ENCODE assay signal across 24 cellular contexts in genomic region chr2:130382313-130382917, GRCh38.
"Had no signal": no experiment of that assay in that cellular context is flagged by ENCODE, and none has a peak within 500 bp of the region (broad histone marks: within the 10 kb centered on the region; RNA-seq: fewer than 3 reads in every experiment).

No MANE protein-coding gene starts in this region.

- H3K9me3 Mint-ChIP-seq: activated CD4-positive, alpha-beta memory T cell treated with anti-CD3 and anti-CD28 coated beads, Interleukin-2, amount 10 ng/mL, durations not matched to agents 7 days and 5 days; activated CD4-positive, alpha-beta T cell treated with anti-CD3 and anti-CD28 coated beads, Interleukin-2, amount 10 ng/mL, durations not matched to agents 7 days and 5 days; activated naive CD4-positive, alpha-beta T cell treated with anti-CD3 and anti-CD28 coated beads, Interleukin-2, amount 50 U/mL, for 72 hours; activated T-helper 2 cell treated with anti-CD3 and anti-CD28 coated beads, Interferon-gamma antibody, Interleukin-2, Interleukin-4, amounts not matched to agents 10 μg/mL and 5 μg/mL and 100 μg/mL, durations not matched to agents 14 hours and 24 hours and 36 hours; mesothelial cell of epicardium; naive B cell; neural crest cell; stimulated activated naive CD8-positive, alpha-beta T cell treated with anti-CD3 and anti-CD28 coated beads, Interleukin-15, Interleukin-2, amounts not matched to agents 100 ng/mL and 50 ng/mL, for 24 hours had no signal

- DNase-seq: activated CD4-positive, alpha-beta memory T cell treated with anti-CD3 and anti-CD28 coated beads, Interleukin-2, amount 10 ng/mL, durations not matched to agents 7 days and 5 days; activated CD4-positive, alpha-beta T cell treated with anti-CD3 and anti-CD28 coated beads, Interleukin-2, amount 10 ng/mL, durations not matched to agents 7 days and 5 days; activated T-cell treated with anti-CD3 and anti-CD28 coated beads, Interleukin-2, amount 50 U/mL, for 48 hours; anterior cingulate cortex; effector memory CD4-positive, alpha-beta T cell; islet precursor cell; left cardiac atrium; left ventricle myocardium superior; naive B cell; nucleus accumbens; stimulated activated CD4-positive, alpha-beta T cell treated with anti-CD3 and anti-CD28 coated beads, Interleukin-15, amount 100 ng/mL, for 24 hours; T-helper 17 cell; T1000; trophoblast cell; WERI-Rb-1 had no signal

- H3K36me3 Mint-ChIP-seq: mesothelial cell of epicardium had no signal

- H3K27me3 Mint-ChIP-seq: activated CD4-positive, alpha-beta memory T cell treated with anti-CD3 and anti-CD28 coated beads, Interleukin-2, amount 10 ng/mL, durations not matched to agents 7 days and 5 days; activated CD4-positive, alpha-beta T cell treated with anti-CD3 and anti-CD28 coated beads, Interleukin-2, amount 10 ng/mL, durations not matched to agents 7 days and 5 days; naive B cell; stimulated activated naive CD8-positive, alpha-beta T cell treated with anti-CD3 and anti-CD28 coated beads, Interleukin-15, Interleukin-2, amounts not matched to agents 100 ng/mL and 50 ng/mL, for 24 hours; T-helper 17 cell had no signal

- H3K27ac ChIP-seq: parathyroid adenoma, right atrium auricular region, thoracic aorta, WERI-Rb-1 had no signal

- H2AFZ ChIP-seq: parathyroid adenoma had no signal

- H3K27ac Mint-ChIP-seq: activated CD4-positive, alpha-beta memory T cell treated with anti-CD3 and anti-CD28 coated beads, Interleukin-2, amount 10 ng/mL, durations not matched to agents 7 days and 5 days; activated T-helper 2 cell treated with anti-CD3 and anti-CD28 coated beads, Interferon-gamma antibody, Interleukin-2, Interleukin-4, amounts not matched to agents 10 μg/mL and 5 μg/mL and 100 μg/mL, durations not matched to agents 14 hours and 24 hours and 36 hours; mesothelial cell of epicardium; stimulated activated naive CD8-positive, alpha-beta T cell treated with anti-CD3 and anti-CD28 coated beads, Interleukin-15, Interleukin-2, amounts not matched to agents 100 ng/mL and 50 ng/mL, for 24 hours; T-helper 17 cell had no signal

- H3K4me3 ChIP-seq: right atrium auricular region, thoracic aorta had no signal

- ATAC-seq: activated CD4-positive, CD25-positive, alpha-beta regulatory T cell treated with anti-CD3 and anti-CD28 coated beads, Interleukin-2, amount 50 U/mL, for 24 hours; activated naive CD4-positive, alpha-beta T cell treated with anti-CD3 and anti-CD28 coated beads, Interleukin-2, amount 50 U/mL, for 72 hours; left cardiac atrium; left ventricle myocardium superior; T-helper 17 cell had no signal

- H3K9ac ChIP-seq: parathyroid adenoma had no signal

- H3K4me3 Mint-ChIP-seq: activated CD4-positive, alpha-beta memory T cell treated with anti-CD3 and anti-CD28 coated beads, Interleukin-2, amount 10 ng/mL, durations not matched to agents 7 days and 5 days; activated CD4-positive, alpha-beta T cell treated with anti-CD3 and anti-CD28 coated beads, Interleukin-2, amount 10 ng/mL, durations not matched to agents 7 days and 5 days; mesothelial cell of epicardium; neural crest cell; stimulated activated naive CD8-positive, alpha-beta T cell treated with anti-CD3 and anti-CD28 coated beads, Interleukin-15, Interleukin-2, amounts not matched to agents 100 ng/mL and 50 ng/mL, for 24 hours; T-helper 17 cell had no signal

- H3K4me1 ChIP-seq: parathyroid adenoma had no signal

- H3K27me3 ChIP-seq: right atrium auricular region had no signal

- H3K36me3 ChIP-seq: right atrium auricular region, thoracic aorta, WERI-Rb-1 had no signal

- H3K9me3 ChIP-seq: right atrium auricular region, thoracic aorta had no signal
